ENCODE assay signal across 1 cellular context in genomic region chr15:71049706-71050422, GRCh38.
TF ChIP-seq lines count a peak whose summit lies in the region.

No MANE protein-coding gene starts in this region.

TF ChIP-seq in H1, 55 proteins besides CTCF, POLR2A, EP300 and RAD21:
- TF ChIP-seq TEAD4 (IDR thresholded peaks at IDR 0.05; ENCODE audit: low read depth, low read length) (peak; percentile 51; the same call in 1 of the 2 replicates), BACH1 (IDR thresholded peaks at IDR 0.05; ENCODE audit: low read length) (no peak)
